In genomic region chr16:17259751-17260270, GRCh38 we compare ENCODE assay signal across 14 cellular contexts.
"Had no signal": no experiment of that assay in that cellular context is flagged by ENCODE, and none has a peak within 500 bp of the region (broad histone marks: within the 10 kb centered on the region; RNA-seq: fewer than 3 reads in every experiment).

No MANE protein-coding gene starts in this region.

- H3K9me3 ChIP-seq: breast epithelium, psoas muscle, right lobe of liver, upper lobe of left lung had no signal

- DNase-seq: activated CD4-positive, alpha-beta memory T cell treated with anti-CD3 and anti-CD28 coated beads, Interleukin-2, amount 10 ng/mL, durations not matched to agents 7 days and 5 days; activated gamma-delta T cell; activated T-cell treated with anti-CD3 and anti-CD28 coated beads, Interleukin-2, amount 50 U/mL, for 48 hours; dorsolateral prefrontal cortex; foreskin fibroblast; mammary epithelial cell; psoas muscle; right lobe of liver; stimulated activated CD4-positive, alpha-beta T cell treated with anti-CD3 and anti-CD28 coated beads, Interleukin-2, amount 100 ng/mL, for 24 hours; stimulated activated naive CD4-positive, alpha-beta T cell had no signal

- H3K27me3 ChIP-seq: breast epithelium, dorsolateral prefrontal cortex, right lobe of liver, upper lobe of left lung had no signal

- H3K4me3 ChIP-seq: psoas muscle, right lobe of liver had no signal

- ATAC-seq: esophagus mucosa; natural killer cell treated with Interleukin-12 subunit alpha and Interleukin-12 subunit beta and Interleukin-15 and Interleukin-18, amount 100 ng/mL, for 72 hours; psoas muscle had no signal

- H3K27ac ChIP-seq: breast epithelium, psoas muscle, right lobe of liver had no signal

- H3K4me1 ChIP-seq: breast epithelium, psoas muscle, right lobe of liver had no signal

- H3K36me3 ChIP-seq: breast epithelium, right lobe of liver, upper lobe of left lung had no signal
